In the genomic region with DNA sequence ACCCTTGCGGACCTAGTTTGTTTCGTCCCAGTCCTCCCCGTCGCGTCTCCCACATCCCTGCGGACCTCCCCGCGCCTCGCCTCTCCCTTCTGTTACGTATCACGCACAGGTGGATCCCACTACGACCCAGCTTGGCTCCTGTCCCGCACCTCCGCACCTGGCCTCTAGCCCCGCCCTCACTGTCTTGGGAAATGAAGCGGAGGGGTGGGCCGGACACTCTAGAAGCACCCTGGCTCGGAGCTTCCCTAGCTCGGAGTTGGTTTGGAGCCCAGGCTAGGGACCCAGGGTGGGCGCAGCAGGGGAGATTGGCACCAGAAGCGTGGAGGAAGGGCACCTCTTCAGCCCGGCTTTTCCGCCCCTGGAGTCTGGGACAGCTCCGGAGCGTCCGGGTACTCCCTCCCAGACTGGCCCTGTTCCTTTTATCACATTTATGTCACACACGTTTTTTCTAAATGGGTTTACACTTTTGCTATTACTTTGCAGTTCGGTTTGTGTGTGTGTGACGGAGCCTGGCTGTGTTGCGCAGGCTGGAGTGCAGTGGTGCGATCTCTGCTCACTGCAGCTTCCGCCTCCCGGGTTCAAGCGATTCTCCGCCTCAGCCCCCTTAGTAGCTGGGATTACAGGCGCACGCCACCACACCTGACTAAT, we compare ENCODE assay signal across 8 cellular contexts. TPM values are rescaled to one million over a fixed set of nuclear protein-coding genes. Genes with fewer than 3 reads are reported as not detected.
DNase-seq lines count a peak whose midpoint lies in the region; ATAC-seq, FAIRE-seq and TF ChIP-seq lines count a peak whose summit lies in the region.

No MANE protein-coding gene starts in this region.

- FAIRE-seq in small intestine (lab: Jason Lieb, UNC) = no peak

- TSS peak; percentile 19 for BruUV-seq in MCF 10A (replicated peaks; lab: Mats Ljungman, UMichigan)

- H3K36me3 ChIP-seq in small intestine (ENCODE audit: control insufficient read depth in 2 of 2, insufficient read depth in 2 of 2, low read length in 2 of 2) = peaks cover 0 to 8% of the 10 kb centered on the region in 2 donors

- peaks cover 11% of the 10 kb centered on the region for H3K4me1 Mint-ChIP-seq in MCF 10A (ENCODE audit: insufficient read depth, unreplicated experiment)

- H3K4me3 ChIP-seq in LNCaP clone FGC (ENCODE audit: low read depth, low read length) (peak overlapping the region; percentile 62), small intestine (ENCODE audit: low read depth in 1 of 2, low read length in 2 of 2) (peak overlapping the region; percentile 50 to 76)

- peak overlapping the region; percentile 98 for H3K4me3 Mint-ChIP-seq in MCF 10A (ENCODE audit: unreplicated experiment)

- DNase-seq in EL (peak; percentile 45), LNCaP clone FGC (ENCODE audit: low read depth) (peak; percentile 71), T-helper 1 cell (peak; percentile 37 to 82 (median 54)), MCF 10A (ENCODE audit: unreplicated experiment) (peak; percentile 86), iris pigment epithelial cell (ENCODE audit: low read depth) (peak; percentile 59), small intestine (peak; percentile 84), cortex of kidney (lab: John Stamatoyannopoulos, UW) (no peak)

- H3K27me3 ChIP-seq in small intestine (ENCODE audit: control insufficient read depth in 2 of 2, insufficient read depth in 2 of 2, low read length in 2 of 2) = no peaks in the 10 kb centered on the region

- H3K27ac Mint-ChIP-seq in MCF 10A (ENCODE audit: low read depth, unreplicated experiment) = peak overlapping the region; percentile 100

- no peak for ATAC-seq in GM19328 (IDR thresholded peaks at IDR 0.05; ENCODE audit: unreplicated experiment)

- CTCF ChIA-PET in MCF 10A (lab: Yijun Ruan, JAX) = interaction anchor here (0.5 kb wide), 1 partner anchor 44 kb away, joined by 3 read pairs; no protein-coding TSS in a partner anchor

- POLR2A ChIA-PET in MCF 10A (lab: Yijun Ruan, JAX) = interaction anchor here (0.5 to 3.8 kb wide), 16 partner anchors 9 to 524 kb away, joined by 3 to 62 read pairs (median 4); a partner anchor contains a TSS

- WGBS in small intestine, 3 donors = 0 to 1% (median 1%) methylated on average over 37 of the region's 37 CpGs

- peaks cover 11% of the 10 kb centered on the region for H3K36me3 Mint-ChIP-seq in MCF 10A (ENCODE audit: insufficient read depth, unreplicated experiment)

- no peaks in the 10 kb centered on the region for H3K9me3 Mint-ChIP-seq in MCF 10A (ENCODE audit: unreplicated experiment)

- TF ChIP-seq CTCF in LNCaP clone FGC (IDR thresholded peaks at IDR 0.05; ENCODE audit: control insufficient read depth, extremely low read depth, insufficient read depth) = no peak
- no peak for TF ChIP-seq CTCF in MCF 10A (IDR thresholded peaks at IDR 0.05; ENCODE audit: unreplicated experiment)

- H3K27ac ChIP-seq in small intestine (ENCODE audit: low read depth in 1 of 2, low read length in 1 of 2) = peak overlapping the region; percentile 98 to 99

- no peaks in the 10 kb centered on the region for H3K27me3 Mint-ChIP-seq in MCF 10A (ENCODE audit: insufficient read depth, unreplicated experiment)

- intact Hi-C loops in MCF 10A (cut with micrococcal nuclease) = no loop called here

- peaks cover 0 to 5% of the 10 kb centered on the region in 2 donors for H3K4me1 ChIP-seq in small intestine (ENCODE audit: control insufficient read depth in 2 of 2, insufficient read depth in 1 of 2, low read depth in 1 of 2, low read length in 1 of 2)

- H3K9me3 ChIP-seq in small intestine (ENCODE audit: control insufficient read depth, low read depth) = no peaks in the 10 kb centered on the region

RNA-seq across cellular contexts. Expression of a gene that starts 1.4 kb away (rescaled TPM):
- total RNA-seq in MCF 10A (2022) = not detected in 2 replicates
- 1 to 10 TPM in 1 of 3 donors, under 1 TPM in 2; 0.66 to 1.4 (median 0.89) TPM for polyA plus RNA-seq in small intestine

RNA-seq across cellular contexts. Expression of a gene that starts 5.2 kb away (rescaled TPM):
- total RNA-seq in MCF 10A (2022) = 32.3 and 38.0 TPM in 2 replicates
- 10 to 100 TPM; 22.2 to 34.0 (median 30.4) TPM for polyA plus RNA-seq in small intestine

RNA-seq across cellular contexts. Expression of a gene that starts 12.4 kb away (rescaled TPM):
- 15.8 and 26.5 TPM in 2 replicates for total RNA-seq in MCF 10A (2022)
- polyA plus RNA-seq in small intestine = 10 to 100 TPM; 26.7 to 41.3 (median 30.6) TPM

RNA-seq across cellular contexts. Expression of a gene that starts 18.9 kb away (rescaled TPM):
- total RNA-seq in MCF 10A (2022) = 173 and 198 TPM in 2 replicates
- polyA plus RNA-seq in small intestine = 100 to 1,000 TPM in 1 of 3 donors, 10 to 100 TPM in 2; 74.5 to 187 (median 98.1) TPM

RNA-seq across cellular contexts. Expression of a gene that starts 57.7 kb away (rescaled TPM):
- total RNA-seq in MCF 10A (2022) = 7.6 and 8.1 TPM in 2 replicates
- polyA plus RNA-seq in small intestine = 1 to 10 TPM in 2 of 3 donors, under 1 TPM in 1; 0.81 to 4.8 (median 1.6) TPM
